13 cellular contexts compared by ENCODE assay signal in genomic region chr5:1663186-1663585, GRCh38.
"Had no signal": no experiment of that assay in that cellular context is flagged by ENCODE, and none has a peak within 500 bp of the region (broad histone marks: within the 10 kb centered on the region; RNA-seq: fewer than 3 reads in every experiment).

No MANE protein-coding gene starts in this region.

- H3K27me3 ChIP-seq: vagina had no signal

- H3K27ac ChIP-seq: coronary artery, gastrocnemius medialis, heart right ventricle, lower lobe of right lung, tibial artery, vagina had no signal

- H3K9me3 ChIP-seq: gastrocnemius medialis, heart right ventricle, lower lobe of right lung, tibial artery, vagina had no signal

- H3K4me3 Mint-ChIP-seq: activated naive CD4-positive, alpha-beta T cell treated with anti-CD3 and anti-CD28 coated beads for 36 hours; naive thymus-derived CD8-positive, alpha-beta T cell; T-helper 2 cell treated with Interferon-gamma antibody and Interleukin-4, amounts not matched to agents 5 μg/mL and 100 μg/mL, for 36 hours had no signal

- H3K4me1 ChIP-seq: lower lobe of right lung had no signal

- DNase-seq: activated naive CD4-positive, alpha-beta T cell treated with anti-CD3 and anti-CD28 coated beads for 36 hours; caudate nucleus; effector memory CD4-positive, alpha-beta T cell; gastrocnemius medialis; heart right ventricle; lower lobe of right lung; naive thymus-derived CD8-positive, alpha-beta T cell; small intestine; tibial artery had no signal

- H3K36me3 ChIP-seq: gastrocnemius medialis, heart right ventricle, lower lobe of right lung, tibial artery, vagina had no signal

- H3K27ac Mint-ChIP-seq: activated naive CD4-positive, alpha-beta T cell treated with anti-CD3 and anti-CD28 coated beads for 36 hours; T-helper 2 cell treated with Interferon-gamma antibody and Interleukin-4, amounts not matched to agents 5 μg/mL and 100 μg/mL, for 36 hours had no signal

- H3K4me3 ChIP-seq: coronary artery, gastrocnemius medialis, heart right ventricle, lower lobe of right lung, tibial artery, vagina had no signal

- ATAC-seq: activated CD4-positive, CD25-positive, alpha-beta regulatory T cell treated with anti-CD3 and anti-CD28 coated beads, Interleukin-2, amount 50 U/mL, for 24 hours; gastrocnemius medialis; heart right ventricle; lower lobe of right lung; naive thymus-derived CD8-positive, alpha-beta T cell had no signal

- H3K9me3 Mint-ChIP-seq: activated naive CD4-positive, alpha-beta T cell treated with anti-CD3 and anti-CD28 coated beads for 36 hours; naive thymus-derived CD8-positive, alpha-beta T cell; T-helper 2 cell treated with Interferon-gamma antibody and Interleukin-4, amounts not matched to agents 5 μg/mL and 100 μg/mL, for 36 hours had no signal
